1 cellular context compared by ENCODE assay signal in the genomic region with DNA sequence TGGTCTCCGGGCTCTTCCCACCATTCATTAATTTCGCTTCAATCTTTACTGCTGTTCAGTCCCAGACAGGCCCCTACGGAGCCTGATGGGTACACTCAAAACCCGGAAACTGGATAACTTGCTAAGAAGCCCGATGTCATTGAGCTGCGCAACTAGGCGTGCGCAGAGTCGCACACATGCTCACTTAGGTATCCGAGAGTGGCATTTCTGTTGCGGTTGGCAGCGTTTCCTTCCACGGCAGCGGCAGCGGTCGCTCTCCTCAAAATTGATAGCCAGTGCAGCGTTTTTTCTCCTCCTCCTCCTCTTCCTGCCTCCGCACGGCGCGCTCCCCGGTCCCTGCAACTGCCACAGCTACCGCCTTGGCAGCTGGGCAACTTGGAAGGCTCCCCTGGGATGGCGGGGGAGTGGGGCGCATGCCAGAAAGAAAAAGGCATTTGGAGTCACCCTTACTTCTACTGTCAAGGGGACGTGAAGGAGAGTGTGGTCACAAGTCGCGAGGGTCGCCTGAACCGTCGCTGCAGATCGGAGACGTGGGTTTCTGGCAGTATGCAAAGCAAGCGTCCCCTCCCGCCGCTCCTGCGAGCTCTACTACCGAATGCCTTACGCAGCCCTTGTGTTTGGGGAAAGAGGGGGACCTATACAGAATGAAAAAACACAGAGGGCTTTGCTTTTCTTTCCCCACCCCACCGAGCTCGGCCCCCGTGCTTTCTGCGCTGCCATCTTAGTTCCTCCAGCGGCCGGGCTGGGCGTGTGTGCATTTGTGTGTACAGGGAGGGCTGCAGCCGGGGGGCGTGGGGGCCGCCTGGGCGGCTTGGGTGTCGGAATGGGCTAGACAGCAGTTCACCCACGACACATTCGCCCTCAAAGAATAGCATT.
TF ChIP-seq lines count a peak whose summit lies in the region.

No MANE protein-coding gene starts in this region.

TF ChIP-seq in HepG2, 621 proteins besides CTCF, POLR2A, EP300 and RAD21 (continued from another document and continues in another):
- TF ChIP-seq, protein P1, sequence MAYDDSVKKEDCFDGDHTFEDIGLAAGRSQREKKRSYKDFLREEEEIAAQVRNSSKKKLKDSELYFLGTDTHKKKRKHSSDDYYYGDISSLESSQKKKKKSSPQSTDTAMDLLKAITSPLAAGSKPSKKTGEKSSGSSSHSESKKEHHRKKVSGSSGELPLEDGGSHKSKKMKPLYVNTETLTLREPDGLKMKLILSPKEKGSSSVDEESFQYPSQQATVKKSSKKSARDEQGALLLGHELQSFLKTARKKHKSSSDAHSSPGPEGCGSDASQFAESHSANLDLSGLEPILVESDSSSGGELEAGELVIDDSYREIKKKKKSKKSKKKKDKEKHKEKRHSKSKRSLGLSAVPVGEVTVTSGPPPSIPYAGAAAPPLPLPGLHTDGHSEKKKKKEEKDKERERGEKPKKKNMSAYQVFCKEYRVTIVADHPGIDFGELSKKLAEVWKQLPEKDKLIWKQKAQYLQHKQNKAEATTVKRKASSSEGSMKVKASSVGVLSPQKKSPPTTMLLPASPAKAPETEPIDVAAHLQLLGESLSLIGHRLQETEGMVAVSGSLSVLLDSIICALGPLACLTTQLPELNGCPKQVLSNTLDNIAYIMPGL (CRISPR knock-in tag; IDR thresholded peaks at IDR 0.05; ENCODE audit: borderline replicate concordance in 1 of 2, low read depth in 1 of 2), result peak; percentile 52 to 53; a peak in 2 of 4 replicates
- TF ChIP-seq, protein P2, sequence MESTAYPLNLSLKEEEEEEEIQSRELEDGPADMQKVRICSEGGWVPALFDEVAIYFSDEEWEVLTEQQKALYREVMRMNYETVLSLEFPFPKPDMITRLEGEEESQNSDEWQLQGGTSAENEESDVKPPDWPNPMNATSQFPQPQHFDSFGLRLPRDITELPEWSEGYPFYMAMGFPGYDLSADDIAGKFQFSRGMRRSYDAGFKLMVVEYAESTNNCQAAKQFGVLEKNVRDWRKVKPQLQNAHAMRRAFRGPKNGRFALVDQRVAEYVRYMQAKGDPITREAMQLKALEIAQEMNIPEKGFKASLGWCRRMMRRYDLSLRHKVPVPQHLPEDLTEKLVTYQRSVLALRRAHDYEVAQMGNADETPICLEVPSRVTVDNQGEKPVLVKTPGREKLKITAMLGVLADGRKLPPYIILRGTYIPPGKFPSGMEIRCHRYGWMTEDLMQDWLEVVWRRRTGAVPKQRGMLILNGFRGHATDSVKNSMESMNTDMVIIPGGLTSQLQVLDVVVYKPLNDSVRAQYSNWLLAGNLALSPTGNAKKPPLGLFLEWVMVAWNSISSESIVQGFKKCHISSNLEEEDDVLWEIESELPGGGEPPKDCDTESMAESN (CRISPR knock-in tag; conservative IDR thresholded peaks at IDR 0.05), result peak; percentile 28; the same call in 1 of the 2 replicates
- TF ChIP-seq, protein P3, sequence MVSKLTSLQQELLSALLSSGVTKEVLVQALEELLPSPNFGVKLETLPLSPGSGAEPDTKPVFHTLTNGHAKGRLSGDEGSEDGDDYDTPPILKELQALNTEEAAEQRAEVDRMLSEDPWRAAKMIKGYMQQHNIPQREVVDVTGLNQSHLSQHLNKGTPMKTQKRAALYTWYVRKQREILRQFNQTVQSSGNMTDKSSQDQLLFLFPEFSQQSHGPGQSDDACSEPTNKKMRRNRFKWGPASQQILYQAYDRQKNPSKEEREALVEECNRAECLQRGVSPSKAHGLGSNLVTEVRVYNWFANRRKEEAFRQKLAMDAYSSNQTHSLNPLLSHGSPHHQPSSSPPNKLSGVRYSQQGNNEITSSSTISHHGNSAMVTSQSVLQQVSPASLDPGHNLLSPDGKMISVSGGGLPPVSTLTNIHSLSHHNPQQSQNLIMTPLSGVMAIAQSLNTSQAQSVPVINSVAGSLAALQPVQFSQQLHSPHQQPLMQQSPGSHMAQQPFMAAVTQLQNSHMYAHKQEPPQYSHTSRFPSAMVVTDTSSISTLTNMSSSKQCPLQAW (CRISPR knock-in tag; IDR thresholded peaks at IDR 0.05), result no peak
- TF ChIP-seq ZNF572 (CRISPR knock-in tag; IDR thresholded peaks at IDR 0.05), result peak; percentile 49; the same call in 1 of the 2 replicates
- TF ChIP-seq, protein P4, sequence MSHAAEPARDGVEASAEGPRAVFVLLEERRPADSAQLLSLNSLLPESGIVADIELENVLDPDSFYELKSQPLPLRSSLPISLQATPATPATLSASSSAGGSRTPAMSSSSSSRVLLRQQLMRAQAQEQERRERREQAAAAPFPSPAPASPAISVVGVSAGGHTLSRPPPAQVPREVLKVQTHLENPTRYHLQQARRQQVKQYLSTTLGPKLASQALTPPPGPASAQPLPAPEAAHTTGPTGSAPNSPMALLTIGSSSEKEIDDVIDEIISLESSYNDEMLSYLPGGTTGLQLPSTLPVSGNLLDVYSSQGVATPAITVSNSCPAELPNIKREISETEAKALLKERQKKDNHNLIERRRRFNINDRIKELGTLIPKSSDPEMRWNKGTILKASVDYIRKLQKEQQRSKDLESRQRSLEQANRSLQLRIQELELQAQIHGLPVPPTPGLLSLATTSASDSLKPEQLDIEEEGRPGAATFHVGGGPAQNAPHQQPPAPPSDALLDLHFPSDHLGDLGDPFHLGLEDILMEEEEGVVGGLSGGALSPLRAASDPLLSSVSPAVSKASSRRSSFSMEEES (CRISPR knock-in tag; IDR thresholded peaks at IDR 0.05), result peak; percentile 29; the same call in 1 of the 2 replicates
- TF ChIP-seq SRSF4 (IDR thresholded peaks at IDR 0.05; ENCODE audit: low read depth, low read length, poor library complexity, severe bottlenecking), result no peak
- 0 out of 2 replicates have a peak, but pooled peaks have one; percentile 69 for TF ChIP-seq ZNF776 (CRISPR knock-in tag; IDR thresholded peaks at IDR 0.05)
- TF ChIP-seq SAP130 (CRISPR knock-in tag; IDR thresholded peaks at IDR 0.05; ENCODE audit: low read depth), result peak; percentile 89
- TF ChIP-seq, protein P5, sequence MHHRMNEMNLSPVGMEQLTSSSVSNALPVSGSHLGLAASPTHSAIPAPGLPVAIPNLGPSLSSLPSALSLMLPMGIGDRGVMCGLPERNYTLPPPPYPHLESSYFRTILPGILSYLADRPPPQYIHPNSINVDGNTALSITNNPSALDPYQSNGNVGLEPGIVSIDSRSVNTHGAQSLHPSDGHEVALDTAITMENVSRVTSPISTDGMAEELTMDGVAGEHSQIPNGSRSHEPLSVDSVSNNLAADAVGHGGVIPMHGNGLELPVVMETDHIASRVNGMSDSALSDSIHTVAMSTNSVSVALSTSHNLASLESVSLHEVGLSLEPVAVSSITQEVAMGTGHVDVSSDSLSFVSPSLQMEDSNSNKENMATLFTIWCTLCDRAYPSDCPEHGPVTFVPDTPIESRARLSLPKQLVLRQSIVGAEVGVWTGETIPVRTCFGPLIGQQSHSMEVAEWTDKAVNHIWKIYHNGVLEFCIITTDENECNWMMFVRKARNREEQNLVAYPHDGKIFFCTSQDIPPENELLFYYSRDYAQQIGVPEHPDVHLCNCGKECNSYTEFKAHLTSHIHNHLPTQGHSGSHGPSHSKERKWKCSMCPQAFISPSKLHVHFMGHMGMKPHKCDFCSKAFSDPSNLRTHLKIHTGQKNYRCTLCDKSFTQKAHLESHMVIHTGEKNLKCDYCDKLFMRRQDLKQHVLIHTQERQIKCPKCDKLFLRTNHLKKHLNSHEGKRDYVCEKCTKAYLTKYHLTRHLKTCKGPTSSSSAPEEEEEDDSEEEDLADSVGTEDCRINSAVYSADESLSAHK (CRISPR knock-in tag; IDR thresholded peaks at IDR 0.05; ENCODE audit: borderline replicate concordance), result no peak
- 0 out of 2 replicates have a peak, but pooled peaks have one; percentile 59 for TF ChIP-seq KDM3A (CRISPR knock-in tag; IDR thresholded peaks at IDR 0.05; ENCODE audit: low read depth)
- TF ChIP-seq, protein P6, sequence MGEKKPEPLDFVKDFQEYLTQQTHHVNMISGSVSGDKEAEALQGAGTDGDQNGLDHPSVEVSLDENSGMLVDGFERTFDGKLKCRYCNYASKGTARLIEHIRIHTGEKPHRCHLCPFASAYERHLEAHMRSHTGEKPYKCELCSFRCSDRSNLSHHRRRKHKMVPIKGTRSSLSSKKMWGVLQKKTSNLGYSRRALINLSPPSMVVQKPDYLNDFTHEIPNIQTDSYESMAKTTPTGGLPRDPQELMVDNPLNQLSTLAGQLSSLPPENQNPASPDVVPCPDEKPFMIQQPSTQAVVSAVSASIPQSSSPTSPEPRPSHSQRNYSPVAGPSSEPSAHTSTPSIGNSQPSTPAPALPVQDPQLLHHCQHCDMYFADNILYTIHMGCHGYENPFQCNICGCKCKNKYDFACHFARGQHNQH (CRISPR knock-in tag; IDR thresholded peaks at IDR 0.05), result no peak; the same call in 1 of the 2 replicates
- TF ChIP-seq, protein P7, sequence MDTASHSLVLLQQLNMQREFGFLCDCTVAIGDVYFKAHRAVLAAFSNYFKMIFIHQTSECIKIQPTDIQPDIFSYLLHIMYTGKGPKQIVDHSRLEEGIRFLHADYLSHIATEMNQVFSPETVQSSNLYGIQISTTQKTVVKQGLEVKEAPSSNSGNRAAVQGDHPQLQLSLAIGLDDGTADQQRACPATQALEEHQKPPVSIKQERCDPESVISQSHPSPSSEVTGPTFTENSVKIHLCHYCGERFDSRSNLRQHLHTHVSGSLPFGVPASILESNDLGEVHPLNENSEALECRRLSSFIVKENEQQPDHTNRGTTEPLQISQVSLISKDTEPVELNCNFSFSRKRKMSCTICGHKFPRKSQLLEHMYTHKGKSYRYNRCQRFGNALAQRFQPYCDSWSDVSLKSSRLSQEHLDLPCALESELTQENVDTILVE (CRISPR knock-in tag; IDR thresholded peaks at IDR 0.05), result peak; percentile 57; the same call in 1 of the 2 replicates
- peak; percentile 41; the same call in 1 of the 2 replicates for TF ChIP-seq HOXD1 (CRISPR knock-in tag; IDR thresholded peaks at IDR 0.05)
- TF ChIP-seq, protein P8, sequence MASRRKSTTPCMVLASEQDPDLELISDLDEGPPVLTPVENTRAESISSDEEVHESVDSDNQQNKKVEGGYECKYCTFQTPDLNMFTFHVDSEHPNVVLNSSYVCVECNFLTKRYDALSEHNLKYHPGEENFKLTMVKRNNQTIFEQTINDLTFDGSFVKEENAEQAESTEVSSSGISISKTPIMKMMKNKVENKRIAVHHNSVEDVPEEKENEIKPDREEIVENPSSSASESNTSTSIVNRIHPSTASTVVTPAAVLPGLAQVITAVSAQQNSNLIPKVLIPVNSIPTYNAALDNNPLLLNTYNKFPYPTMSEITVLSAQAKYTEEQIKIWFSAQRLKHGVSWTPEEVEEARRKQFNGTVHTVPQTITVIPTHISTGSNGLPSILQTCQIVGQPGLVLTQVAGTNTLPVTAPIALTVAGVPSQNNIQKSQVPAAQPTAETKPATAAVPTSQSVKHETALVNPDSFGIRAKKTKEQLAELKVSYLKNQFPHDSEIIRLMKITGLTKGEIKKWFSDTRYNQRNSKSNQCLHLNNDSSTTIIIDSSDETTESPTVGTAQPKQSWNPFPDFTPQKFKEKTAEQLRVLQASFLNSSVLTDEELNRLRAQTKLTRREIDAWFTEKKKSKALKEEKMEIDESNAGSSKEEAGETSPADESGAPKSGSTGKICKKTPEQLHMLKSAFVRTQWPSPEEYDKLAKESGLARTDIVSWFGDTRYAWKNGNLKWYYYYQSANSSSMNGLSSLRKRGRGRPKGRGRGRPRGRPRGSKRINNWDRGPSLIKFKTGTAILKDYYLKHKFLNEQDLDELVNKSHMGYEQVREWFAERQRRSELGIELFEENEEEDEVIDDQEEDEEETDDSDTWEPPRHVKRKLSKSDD (CRISPR knock-in tag; IDR thresholded peaks at IDR 0.05; ENCODE audit: low read depth), result no peak
- no peak for TF ChIP-seq GABPA (IDR thresholded peaks at IDR 0.05; ENCODE audit: low read depth, low read length)
- TF ChIP-seq GABPA (CRISPR knock-in tag; IDR thresholded peaks at IDR 0.05; ENCODE audit: low read depth), result peak; percentile 50
- no peak for TF ChIP-seq ZNF615 (CRISPR knock-in tag; IDR thresholded peaks at IDR 0.05; ENCODE audit: borderline replicate concordance)
- TF ChIP-seq, protein P9, sequence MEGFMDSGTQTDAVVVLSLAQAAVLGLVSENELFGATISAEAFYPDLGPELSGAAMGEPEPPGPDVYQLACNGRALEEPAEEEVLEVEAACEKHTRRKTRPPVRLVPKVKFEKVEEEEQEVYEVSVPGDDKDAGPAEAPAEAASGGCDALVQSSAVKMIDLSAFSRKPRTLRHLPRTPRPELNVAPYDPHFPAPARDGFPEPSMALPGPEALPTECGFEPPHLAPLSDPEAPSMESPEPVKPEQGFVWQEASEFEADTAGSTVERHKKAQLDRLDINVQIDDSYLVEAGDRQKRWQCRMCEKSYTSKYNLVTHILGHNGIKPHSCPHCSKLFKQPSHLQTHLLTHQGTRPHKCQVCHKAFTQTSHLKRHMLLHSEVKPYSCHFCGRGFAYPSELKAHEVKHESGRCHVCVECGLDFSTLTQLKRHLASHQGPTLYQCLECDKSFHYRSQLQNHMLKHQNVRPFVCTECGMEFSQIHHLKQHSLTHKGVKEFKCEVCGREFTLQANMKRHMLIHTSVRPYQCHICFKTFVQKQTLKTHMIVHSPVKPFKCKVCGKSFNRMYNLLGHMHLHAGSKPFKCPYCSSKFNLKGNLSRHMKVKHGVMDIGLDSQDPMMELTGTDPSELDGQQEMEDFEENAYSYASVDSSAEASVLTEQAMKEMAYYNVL (CRISPR knock-in tag; IDR thresholded peaks at IDR 0.05; ENCODE audit: borderline replicate concordance), result peak; percentile 53; the same call in 1 of the 2 replicates
- TF ChIP-seq GZF1 (CRISPR knock-in tag; IDR thresholded peaks at IDR 0.05), result no peak
- TF ChIP-seq NR2F2 (IDR thresholded peaks at IDR 0.05; ENCODE audit: borderline replicate concordance, low read depth), result no peak
- TF ChIP-seq ZMYM4 (CRISPR knock-in tag; IDR thresholded peaks at IDR 0.05), result peak; percentile 74
- TF ChIP-seq, protein P10, sequence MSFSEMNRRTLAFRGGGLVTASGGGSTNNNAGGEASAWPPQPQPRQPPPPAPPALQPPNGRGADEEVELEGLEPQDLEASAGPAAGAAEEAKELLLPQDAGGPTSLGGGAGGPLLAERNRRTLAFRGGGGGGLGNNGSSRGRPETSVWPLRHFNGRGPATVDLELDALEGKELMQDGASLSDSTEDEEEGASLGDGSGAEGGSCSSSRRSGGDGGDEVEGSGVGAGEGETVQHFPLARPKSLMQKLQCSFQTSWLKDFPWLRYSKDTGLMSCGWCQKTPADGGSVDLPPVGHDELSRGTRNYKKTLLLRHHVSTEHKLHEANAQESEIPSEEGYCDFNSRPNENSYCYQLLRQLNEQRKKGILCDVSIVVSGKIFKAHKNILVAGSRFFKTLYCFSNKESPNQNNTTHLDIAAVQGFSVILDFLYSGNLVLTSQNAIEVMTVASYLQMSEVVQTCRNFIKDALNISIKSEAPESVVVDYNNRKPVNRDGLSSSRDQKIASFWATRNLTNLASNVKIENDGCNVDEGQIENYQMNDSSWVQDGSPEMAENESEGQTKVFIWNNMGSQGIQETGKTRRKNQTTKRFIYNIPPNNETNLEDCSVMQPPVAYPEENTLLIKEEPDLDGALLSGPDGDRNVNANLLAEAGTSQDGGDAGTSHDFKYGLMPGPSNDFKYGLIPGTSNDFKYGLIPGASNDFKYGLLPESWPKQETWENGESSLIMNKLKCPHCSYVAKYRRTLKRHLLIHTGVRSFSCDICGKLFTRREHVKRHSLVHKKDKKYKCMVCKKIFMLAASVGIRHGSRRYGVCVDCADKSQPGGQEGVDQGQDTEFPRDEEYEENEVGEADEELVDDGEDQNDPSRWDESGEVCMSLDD (CRISPR knock-in tag; IDR thresholded peaks at IDR 0.05; ENCODE audit: borderline replicate concordance), result no peak
